ENCODE assay signal across 1 cellular context in the genomic region with DNA sequence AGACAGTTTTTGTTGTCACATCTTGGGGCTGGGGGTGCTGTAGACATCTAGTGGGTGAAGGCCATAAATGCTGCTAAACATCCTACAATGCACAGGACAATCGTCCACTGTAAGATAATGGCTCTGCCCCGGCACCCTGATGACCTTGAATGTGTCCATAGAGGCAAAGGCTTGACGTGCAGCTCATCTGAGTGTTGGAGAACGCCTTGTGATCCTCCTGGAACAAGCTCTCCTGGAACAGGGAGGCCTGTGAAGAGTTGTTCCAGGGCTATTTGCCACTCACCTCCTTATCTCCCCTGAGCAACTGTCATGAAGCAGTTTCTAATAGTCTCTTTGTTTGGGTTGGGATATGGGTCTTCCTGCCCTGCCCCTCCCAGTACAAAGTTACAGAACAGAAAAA.
TF ChIP-seq lines count a peak whose summit lies in the region.

No MANE protein-coding gene starts in this region.

TF ChIP-seq in K562, 482 proteins besides CTCF, POLR2A, EP300 and RAD21:
- TF ChIP-seq TGIF2 (CRISPR knock-in tag; IDR thresholded peaks at IDR 0.05) (no peak), TCF3 (CRISPR knock-in tag; IDR thresholded peaks at IDR 0.05) (peak; percentile 49), CHD1 (IDR thresholded peaks at IDR 0.05; ENCODE audit: low read length) (no peak), FOXA1 (IDR thresholded peaks at IDR 0.05; ENCODE audit: borderline replicate concordance) (no peak), ARID1B (IDR thresholded peaks at IDR 0.05) (peak; percentile 48), CBFA2T3 (IDR thresholded peaks at IDR 0.05) (peak; percentile 33), TAL1 (IDR thresholded peaks at IDR 0.05) (peak; percentile 33; the same call in 1 of the 2 replicates), CTBP1 (IDR thresholded peaks at IDR 0.05; ENCODE audit: borderline replicate concordance) (0 out of 2 replicates have a peak, but pooled peaks have one; percentile 11), GTF2B (IDR thresholded peaks at IDR 0.05; ENCODE audit: extremely low read depth, insufficient read length) (no peak), SIN3A (IDR thresholded peaks at IDR 0.05; ENCODE audit: borderline replicate concordance in 2 of 2, control insufficient read depth in 1 of 2, low read depth in 2 of 2, low read length in 2 of 2) (no peak), MEIS2 (IDR thresholded peaks at IDR 0.05; ENCODE audit: partially characterized antibody) (peak; percentile 21), ZNF75A (CRISPR knock-in tag; IDR thresholded peaks at IDR 0.05) (no peak), GATAD2B (IDR thresholded peaks at IDR 0.05; ENCODE audit: borderline replicate concordance) (no peak), SOX6 (IDR thresholded peaks at IDR 0.05) (0 out of 2 replicates have a peak, but pooled peaks have one; percentile 37), ESRRA (IDR thresholded peaks at IDR 0.05; ENCODE audit: borderline replicate concordance, low read depth) (peak; percentile 64), ZC3H4 (CRISPR knock-in tag; IDR thresholded peaks at IDR 0.05; ENCODE audit: borderline replicate concordance) (no peak), ATF1 (CRISPR knock-in tag; IDR thresholded peaks at IDR 0.05) (no peak), ATF1 (tag; IDR thresholded peaks at IDR 0.05) (no peak), NCOR1 (IDR thresholded peaks at IDR 0.05) (peak; percentile 14; the same call in 1 of the 2 replicates)
- TF ChIP-seq, protein P1, sequence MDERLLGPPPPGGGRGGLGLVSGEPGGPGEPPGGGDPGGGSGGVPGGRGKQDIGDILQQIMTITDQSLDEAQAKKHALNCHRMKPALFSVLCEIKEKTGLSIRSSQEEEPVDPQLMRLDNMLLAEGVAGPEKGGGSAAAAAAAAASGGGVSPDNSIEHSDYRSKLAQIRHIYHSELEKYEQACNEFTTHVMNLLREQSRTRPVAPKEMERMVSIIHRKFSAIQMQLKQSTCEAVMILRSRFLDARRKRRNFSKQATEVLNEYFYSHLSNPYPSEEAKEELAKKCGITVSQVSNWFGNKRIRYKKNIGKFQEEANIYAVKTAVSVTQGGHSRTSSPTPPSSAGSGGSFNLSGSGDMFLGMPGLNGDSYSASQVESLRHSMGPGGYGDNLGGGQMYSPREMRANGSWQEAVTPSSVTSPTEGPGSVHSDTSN (CRISPR knock-in tag; IDR thresholded peaks at IDR 0.05; ENCODE audit: low read depth): no peak
- TF ChIP-seq, protein P1 (tag; conservative IDR thresholded peaks at IDR 0.05; ENCODE audit: low read depth): 0 out of 2 replicates have a peak, but pooled peaks have one; percentile 17
